8 cellular contexts compared by ENCODE assay signal in genomic region chr12:62631531-62632520, GRCh38.
DNase-seq lines count a peak whose midpoint lies in the region; ATAC-seq and TF ChIP-seq lines count a peak whose summit lies in the region.

No MANE protein-coding gene starts in this region.

- ATAC-seq in GM18517 (IDR thresholded peaks at IDR 0.05; ENCODE audit: unreplicated experiment) (peak; percentile 58), HG03097 (IDR thresholded peaks at IDR 0.05; ENCODE audit: low FRiP score, unreplicated experiment) (peak; percentile 57)

- H3K27me3 ChIP-seq in SJSA1 (replicated peaks) (no peaks in the 10 kb centered on the region), iPS-15b (ENCODE audit: control insufficient read depth, insufficient read depth, low read length) (peaks cover 32% of the 10 kb centered on the region)

- DNase-seq in AG08395 (ENCODE audit: low spot score) (peak; percentile 93), SJSA1 (ENCODE audit: low read depth in 1 of 2, low spot score in 2 of 2) (peak; percentile 65 to 80), cardiac fibroblast (ENCODE audit: low read depth in 2 of 2) (peak; percentile 84 to 88), putamen (ENCODE audit: low spot score) (peak; percentile 52), GDM1 (lab: John Stamatoyannopoulos, UW) (no peak)

- TF ChIP-seq CTCF in cardiac fibroblast (IDR thresholded peaks at IDR 0.05; ENCODE audit: low read depth, low read length) = peak; percentile 44

- H3K4me3 ChIP-seq in SJSA1 (peak overlapping the region; percentile 39), cardiac fibroblast (replicated peaks in 1 of 2; ENCODE audit: low read depth in 2 of 2, low read length in 2 of 2) (peak overlapping the region; percentile 49 to 51), iPS-15b (ENCODE audit: low read depth, low read length) (peak overlapping the region; percentile 56)

- H3K4me1 ChIP-seq in SJSA1 (replicated peaks) (peaks cover 34% of the 10 kb centered on the region), iPS-15b (ENCODE audit: control insufficient read depth, insufficient read depth, low read length) (peaks cover 23% of the 10 kb centered on the region)

- H3K9ac ChIP-seq in iPS-15b (ENCODE audit: low read depth, low read length) = peak overlapping the region; percentile 16

- no peaks in the 10 kb centered on the region for H3K9me3 ChIP-seq in SJSA1 (replicated peaks)
- no peaks in the 10 kb centered on the region for H3K9me3 ChIP-seq in iPS-15b (ENCODE audit: control insufficient read depth, insufficient read depth, low read length)

- no peaks in the 10 kb centered on the region for H3K36me3 ChIP-seq in SJSA1
- H3K36me3 ChIP-seq in iPS-15b (ENCODE audit: control insufficient read depth, insufficient read depth, low read length) = no peaks in the 10 kb centered on the region

- peak overlapping the region; percentile 12; the same call in 1 of the 2 replicates for H3K27ac ChIP-seq in SJSA1
